12 cellular contexts compared by ENCODE assay signal in genomic region chr1:230382060-230382491, GRCh38. TPM values are rescaled to one million over a fixed set of nuclear protein-coding genes. Genes with fewer than 3 reads are reported as not detected.
DNase-seq lines count a peak whose midpoint lies in the region; ATAC-seq, FAIRE-seq and TF ChIP-seq lines count a peak whose summit lies in the region.
"Had no signal": no experiment of that assay in that cellular context is flagged by ENCODE, and none has a peak within 500 bp of the region (broad histone marks: within the 10 kb centered on the region; RNA-seq: fewer than 3 reads in every experiment).

No MANE protein-coding gene starts in this region.

- H3K4me1 ChIP-seq in cardiac muscle cell (ENCODE audit: low read depth) (no peaks in the 10 kb centered on the region), upper lobe of right lung (peaks cover 7% of the 10 kb centered on the region)
- H3K4me1 ChIP-seq: transverse colon had no signal

- H3K4me3 ChIP-seq in cardiac muscle cell (no peak overlapping the region), bronchial epithelial cell (ENCODE audit: low read depth, low read length) (no peak overlapping the region), upper lobe of right lung (no peak overlapping the region)
- H3K4me3 ChIP-seq: smooth muscle cell, transverse colon had no signal

- TF ChIP-seq CTCF in cardiac muscle cell (IDR thresholded peaks at IDR 0.05; ENCODE audit: low read depth, low read length): no peak
- no peak for TF ChIP-seq CTCF in bronchial epithelial cell (IDR thresholded peaks at IDR 0.05; ENCODE audit: insufficient read depth, low read length, severe bottlenecking)
- no peak for TF ChIP-seq CTCF in upper lobe of right lung (IDR thresholded peaks at IDR 0.05)

- intact Hi-C loops in cardiac septum (cut with DNase I) (no loop called here), upper lobe of right lung (cut with DNase I) (no loop called here)

- H3K27me3 ChIP-seq in cardiac muscle cell (no peaks in the 10 kb centered on the region), bronchial epithelial cell (ENCODE audit: control insufficient read depth, insufficient read depth, low read length) (no peaks in the 10 kb centered on the region), upper lobe of right lung (no peaks in the 10 kb centered on the region)
- H3K27me3 ChIP-seq: transverse colon had no signal

- H3K36me3 ChIP-seq in cardiac muscle cell: no peaks in the 10 kb centered on the region
- H3K36me3 ChIP-seq in bronchial epithelial cell (ENCODE audit: control insufficient read depth, insufficient read depth, low read length): no peaks in the 10 kb centered on the region
- H3K36me3 ChIP-seq in upper lobe of right lung: no peaks in the 10 kb centered on the region
- H3K36me3 ChIP-seq: transverse colon had no signal

- H3K27ac ChIP-seq in cardiac muscle cell (peak overlapping the region; percentile 8), upper lobe of right lung (no peak overlapping the region)
- H3K27ac ChIP-seq: transverse colon had no signal

- no peaks in the 10 kb centered on the region for H3K9me3 ChIP-seq in cardiac muscle cell (ENCODE audit: low read depth)
- no peaks in the 10 kb centered on the region for H3K9me3 ChIP-seq in upper lobe of right lung

- DNase-seq in cardiac muscle cell (ENCODE audit: low read depth in 1 of 2, low spot score in 1 of 2) (peak in 1 of 2 donors; percentile 34), cardiac septum (ENCODE audit: low spot score) (no peak), bronchial epithelial cell (ENCODE audit: low read depth) (peak; percentile 18), kidney tubule cell (ENCODE audit: low spot score) (peak; percentile 98), upper lobe of right lung (peak; percentile 71), GM19238 (ENCODE audit: insufficient read length, low spot score) (no peak), NCI-H82 treated with DMSO at 0.1 percent for 48 hours (lab: John Stamatoyannopoulos, UW; ENCODE audit: unreplicated experiment) (no peak), NCI-H1694 treated with DMSO at 0.1 percent for 48 hours (lab: John Stamatoyannopoulos, UW) (no peak)
- DNase-seq: MV-4-11, SHP77 treated with DMSO at 0.1 percent for 48 hours, transverse colon had no signal

- ATAC-seq in upper lobe of right lung: peak; percentile 84

- no peak for FAIRE-seq in bronchial epithelial cell (lab: Jason Lieb, UNC)

RNA-seq across cellular contexts. Expression of gene PGBD5, which starts 44.1 kb away (rescaled TPM):
- 0.32 and 1.2 TPM in 2 replicates for total RNA-seq in cardiac muscle cell
- 0.40 TPM in 1 of 2 replicates, not detected in the other for polyA plus RNA-seq in cardiac muscle cell
- 14.0 TPM for total RNA-seq in cardiac septum
- under 0.01 and 0.38 TPM in 2 replicates for total RNA-seq in bronchial epithelial cell
- total RNA-seq in upper lobe of right lung: 5.1 TPM

Comparison
In these comparisons a context has a peak if more than half of its experiments do, and no peak if none do; other contexts are left out.
1. DNase-seq: peak in bronchial epithelial cell (single experiment), kidney tubule cell (single experiment) and upper lobe of right lung (single experiment); none in cardiac septum (single experiment), GM19238 (single experiment), NCI-H82 treated with DMSO at 0.1 percent for 48 hours (single experiment) and NCI-H1694 treated with DMSO at 0.1 percent for 48 hours (single experiment).